In genomic region chr4:7708981-7709380, GRCh38 we compare ENCODE assay signal across 1 cellular context.
TF ChIP-seq lines count a peak whose summit lies in the region.

No MANE protein-coding gene starts in this region.

TF ChIP-seq in IMR-90, 13 proteins besides CTCF, POLR2A, EP300 and RAD21 (continued from another document):
- TF ChIP-seq CEBPB (IDR thresholded peaks at IDR 0.05; ENCODE audit: low read depth, low read length) (no peak), CHD1 (IDR thresholded peaks at IDR 0.05; ENCODE audit: low read depth, low read length) (no peak)
